ENCODE assay signal across 12 cellular contexts in the genomic region with DNA sequence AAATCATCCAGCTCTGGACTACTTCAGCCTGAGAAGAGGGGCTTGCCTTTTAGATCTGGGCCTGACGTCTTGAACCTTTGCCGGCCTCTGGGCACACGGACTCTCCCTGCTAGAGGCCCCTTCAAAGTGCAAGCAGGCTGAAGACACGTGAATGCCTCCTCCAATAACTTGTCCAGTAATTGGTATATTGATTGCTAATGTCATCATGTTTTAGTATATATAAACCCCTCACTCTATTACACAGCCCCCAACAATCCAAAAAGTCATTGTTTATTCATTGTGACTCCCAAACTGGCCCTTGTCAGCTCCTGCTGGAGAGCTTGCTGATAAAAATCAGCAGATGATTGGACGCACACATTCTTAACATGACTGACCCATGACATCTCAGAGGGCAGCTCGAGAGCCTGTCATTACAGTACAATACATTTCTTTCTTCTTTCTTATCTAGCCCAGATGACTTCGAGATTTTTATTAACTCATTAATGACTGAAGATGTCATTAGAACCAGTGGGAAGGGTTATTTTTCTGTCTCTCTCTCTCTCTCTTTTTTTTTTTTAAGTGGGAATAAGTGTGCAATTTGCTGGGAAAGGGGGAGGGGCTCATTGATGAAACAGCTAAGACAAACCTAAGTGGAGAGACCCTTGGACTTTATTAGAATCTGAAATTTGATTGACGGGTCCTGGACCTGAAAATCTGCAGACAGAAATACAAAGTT.
A peak's percentile ranks its signal among the peaks of the same experiment; 100 is the strongest.
DNase-seq lines count a peak whose midpoint lies in the region; ATAC-seq and TF ChIP-seq lines count a peak whose summit lies in the region.
"Had no signal": no experiment of that assay in that cellular context is flagged by ENCODE, and none has a peak within 500 bp of the region (broad histone marks: within the 10 kb centered on the region; RNA-seq: fewer than 3 reads in every experiment).

No MANE protein-coding gene starts in this region.

- CTCF ChIA-PET in Panc1 (lab: Charles Lee) = no interaction called here

- peak overlapping the region; percentile 14 for H3K4me2 ChIP-seq in osteoblast (ENCODE audit: insufficient read depth, low read length)

- TF ChIP-seq CTCF in Panc1 (IDR thresholded peaks at IDR 0.05) (no peak), epithelial cell of proximal tubule (conservative IDR thresholded peaks at IDR 0.05; ENCODE audit: low read depth, low read length) (no peak), osteoblast (IDR thresholded peaks at IDR 0.05; ENCODE audit: extremely low read depth, low read depth, low read length) (no peak), thyroid gland (IDR thresholded peaks at IDR 0.05) (no peak)

- no TSS peak for BruUV-seq in Panc1 (replicated peaks; lab: Mats Ljungman, UMichigan)

- H3K4me3 ChIP-seq in Panc1 (ENCODE audit: low read depth in 2 of 2, low read length in 2 of 2) = peak overlapping the region in 1 of 2 experiments; percentile 12; a peak in 2 of 4 replicates
- peak overlapping the region; percentile 2 for H3K4me3 ChIP-seq in epithelial cell of proximal tubule (ENCODE audit: low read depth, low read length)
- H3K4me3 ChIP-seq in osteoblast (ENCODE audit: insufficient read depth, low read length) = no peak overlapping the region
- no peak overlapping the region for H3K4me3 ChIP-seq in thyroid gland (replicated peaks in 1 of 3)

- POLR2A ChIA-PET in Panc1 (lab: Charles Lee) = interaction anchor here (0.6 kb wide), 1 partner anchor 995 kb away, joined by 10 read pairs; no protein-coding TSS in a partner anchor

- in situ Hi-C loops in Panc1 (cut with HindIII; ENCODE audit: low pct_unique_long_range_greater_than_20kb, low sequenced_read_pairs) = no loop called here

- peak; percentile 94 for ATAC-seq in Panc1
- no peak for ATAC-seq in HG02938 (IDR thresholded peaks at IDR 0.05; ENCODE audit: unreplicated experiment)
- ATAC-seq in HG02678 (IDR thresholded peaks at IDR 0.05; ENCODE audit: unreplicated experiment) = no peak

- no peak for TF ChIP-seq POLR2A in thyroid gland (IDR thresholded peaks at IDR 0.05)

- no peak overlapping the region for H2AFZ ChIP-seq in osteoblast (ENCODE audit: low read length)

- intact Hi-C loops in Panc1 (cut with micrococcal nuclease; ENCODE audit: unreplicated experiment) (no loop called here), thyroid gland (cut with DNase I) (no loop called here)

- H3K27ac ChIP-seq in Panc1 (ENCODE audit: low read length) (peak overlapping the region; percentile 86), osteoblast (ENCODE audit: low read depth, low read length) (no peak overlapping the region), thyroid gland (no peak overlapping the region)

- H3K9me3 ChIP-seq in Panc1 (ENCODE audit: control insufficient read depth, insufficient read depth, low read depth, low read length) (peaks cover 2% of the 10 kb centered on the region; the same call in 1 of the 2 replicates), osteoblast (ENCODE audit: low read depth, low read length) (no peaks in the 10 kb centered on the region), thyroid gland (no peaks in the 10 kb centered on the region)

- no peaks in the 10 kb centered on the region for H4K20me1 ChIP-seq in osteoblast (ENCODE audit: insufficient read depth, low read length)

- H3K27me3 ChIP-seq in Panc1 (ENCODE audit: control insufficient read depth, insufficient read depth, low read length) (no peaks in the 10 kb centered on the region), osteoblast (ENCODE audit: insufficient read depth, low read length) (no peaks in the 10 kb centered on the region), thyroid gland (no peaks in the 10 kb centered on the region)

- WGBS in thyroid gland, 2 donors = 38 to 58% methylated on average over 8 of the region's 8 CpGs

- H3K79me2 ChIP-seq in osteoblast (ENCODE audit: insufficient read depth, low read length) = no peaks in the 10 kb centered on the region

- DNase-seq in EL = peak; percentile 90
- DNase-seq in Panc1 (ENCODE audit: low read depth, low spot score) = no peak
- DNase-seq in epithelial cell of proximal tubule (ENCODE audit: low read depth) = no peak
- DNase-seq in osteoblast (ENCODE audit: insufficient read length, low spot score, missing footprints) = no peak
- no peak for DNase-seq in thyroid gland
- DNase-seq in NCI-H774 (lab: John Stamatoyannopoulos, UW) = no peak
- DNase-seq: activated CD4-positive, alpha-beta T cell treated with anti-CD3 and anti-CD28 coated beads, Interleukin-2, amount 10 ng/mL, durations not matched to agents 24 days and 14 days; NCI-H1930; nucleus accumbens; SHP77 treated with DMSO at 0.1 percent for 48 hours had no signal

- H3K36me3 ChIP-seq in Panc1 (ENCODE audit: control insufficient read depth, insufficient read depth, low read length) = no peaks in the 10 kb centered on the region; the same call in 1 of the 2 replicates
- no peaks in the 10 kb centered on the region for H3K36me3 ChIP-seq in osteoblast (ENCODE audit: insufficient read depth, low read length)
- no peaks in the 10 kb centered on the region for H3K36me3 ChIP-seq in thyroid gland

- H3K4me1 ChIP-seq in Panc1 (ENCODE audit: control insufficient read depth, insufficient read depth, low read length) = peaks cover 49% of the 10 kb centered on the region
- peaks cover 20% of the 10 kb centered on the region for H3K4me1 ChIP-seq in osteoblast (ENCODE audit: insufficient read depth, low read length)
- H3K4me1 ChIP-seq in thyroid gland = no peaks in the 10 kb centered on the region
